ENCODE assay signal across 1 cellular context in genomic region chr17:58416937-58417299, GRCh38.
TF ChIP-seq lines count a peak whose summit lies in the region.

No MANE protein-coding gene starts in this region.

TF ChIP-seq in GM23338, 12 proteins besides CTCF, POLR2A, EP300 and RAD21 (continued from another document):
- TF ChIP-seq ZNF462 (CRISPR knock-in tag; IDR thresholded peaks at IDR 0.05): no peak
- TF ChIP-seq EZH2phosphoT487 (IDR thresholded peaks at IDR 0.05; ENCODE audit: unreplicated experiment): no peak
